16 cellular contexts compared by ENCODE assay signal in genomic region chr10:13853854-13854253, GRCh38.
DNase-seq lines count a peak whose midpoint lies in the region; ATAC-seq, FAIRE-seq and TF ChIP-seq lines count a peak whose summit lies in the region.
"Had no signal": no experiment of that assay in that cellular context is flagged by ENCODE, and none has a peak within 500 bp of the region (broad histone marks: within the 10 kb centered on the region; RNA-seq: fewer than 3 reads in every experiment).

No MANE protein-coding gene starts in this region.

- H3K79me2 ChIP-seq in astrocyte (ENCODE audit: insufficient read depth, low read length): peaks cover 76% of the 10 kb centered on the region

- peak overlapping the region; percentile 50 for H3K4me3 Mint-ChIP-seq in astrocyte (ENCODE audit: unreplicated experiment)
- H3K4me3 Mint-ChIP-seq in effector memory CD8-positive, alpha-beta T cell: no peak overlapping the region
- H3K4me3 Mint-ChIP-seq: mesothelial cell of epicardium, type B pancreatic cell had no signal

- H3K27me3 ChIP-seq in astrocyte (ENCODE audit: insufficient read depth, low read length) (no peaks in the 10 kb centered on the region), left ventricle myocardium inferior (ENCODE audit: low read depth) (no peaks in the 10 kb centered on the region), skeletal muscle tissue (ENCODE audit: control insufficient read depth in 3 of 3, insufficient read depth in 3 of 3, low read length in 3 of 3) (no peaks in the 10 kb centered on the region)
- H3K27me3 ChIP-seq: SJSA1 had no signal

- H3K27ac Mint-ChIP-seq in astrocyte (ENCODE audit: unreplicated experiment): peak overlapping the region; percentile 59
- H3K27ac Mint-ChIP-seq in effector memory CD8-positive, alpha-beta T cell: no peak overlapping the region
- H3K27ac Mint-ChIP-seq: mesothelial cell of epicardium, type B pancreatic cell had no signal

- peak overlapping the region; percentile 32 for H3K9ac ChIP-seq in astrocyte (ENCODE audit: low read length)
- no peak overlapping the region for H3K9ac ChIP-seq in skeletal muscle tissue (ENCODE audit: low read depth in 1 of 3, low read length in 3 of 3)

- peaks cover 14% of the 10 kb centered on the region for H3K4me1 Mint-ChIP-seq in astrocyte (ENCODE audit: low read depth, unreplicated experiment)
- H3K4me1 Mint-ChIP-seq in effector memory CD8-positive, alpha-beta T cell (ENCODE audit: low read depth in 2 of 2): no peaks in the 10 kb centered on the region
- H3K4me1 Mint-ChIP-seq: mesothelial cell of epicardium had no signal

- no peaks in the 10 kb centered on the region for H3K9me3 Mint-ChIP-seq in astrocyte (ENCODE audit: unreplicated experiment)
- H3K9me3 Mint-ChIP-seq in effector memory CD8-positive, alpha-beta T cell: no peaks in the 10 kb centered on the region
- H3K9me3 Mint-ChIP-seq: mesothelial cell of epicardium, type B pancreatic cell had no signal

- H3K4me1 ChIP-seq in astrocyte (ENCODE audit: insufficient read depth, low read length) (peaks cover 25% of the 10 kb centered on the region), left ventricle myocardium inferior (peaks cover 62% of the 10 kb centered on the region), skeletal muscle tissue (ENCODE audit: control insufficient read depth in 3 of 3, insufficient read depth in 3 of 3, low read length in 3 of 3) (peaks cover 0 to 17% (median 9%) of the 10 kb centered on the region in 3 donors)
- H3K4me1 ChIP-seq: HAP-1, SJSA1 had no signal

- H2AFZ ChIP-seq in astrocyte (ENCODE audit: low read depth, low read length): no peak overlapping the region

- peak overlapping the region; percentile 38 for H3K4me2 ChIP-seq in astrocyte (ENCODE audit: low read length)

- FAIRE-seq in astrocyte (lab: Jason Lieb, UNC): no peak

- peak overlapping the region; percentile 71 for H3K27ac ChIP-seq in astrocyte (ENCODE audit: low read depth, low read length)
- H3K27ac ChIP-seq in left ventricle myocardium inferior (replicated peaks): peak overlapping the region; percentile 84
- H3K27ac ChIP-seq in skeletal muscle tissue (ENCODE audit: low read depth, low read length): peak overlapping the region; percentile 30
- H3K27ac ChIP-seq: epithelial cell of prostate, SJSA1 had no signal

- H4K20me1 ChIP-seq in astrocyte (ENCODE audit: insufficient read depth, low read length): peaks cover 5% of the 10 kb centered on the region

- intact Hi-C loops in left ventricle myocardium inferior (cut with micrococcal nuclease): no loop called here

- H3K36me3 Mint-ChIP-seq in astrocyte (ENCODE audit: low read depth, unreplicated experiment): peaks cover 21% of the 10 kb centered on the region
- H3K36me3 Mint-ChIP-seq in effector memory CD8-positive, alpha-beta T cell (ENCODE audit: insufficient read depth): no peaks in the 10 kb centered on the region
- H3K36me3 Mint-ChIP-seq: mesothelial cell of epicardium had no signal

- H3K4me3 ChIP-seq in astrocyte (ENCODE audit: insufficient read depth, low read depth, low read length): no peak overlapping the region
- no peak overlapping the region for H3K4me3 ChIP-seq in left ventricle myocardium inferior
- H3K4me3 ChIP-seq in skeletal muscle tissue (ENCODE audit: low read length in 3 of 3): no peak overlapping the region
- H3K4me3 ChIP-seq: HAP-1, SJSA1 had no signal

- no peaks in the 10 kb centered on the region for H3K9me3 ChIP-seq in astrocyte (ENCODE audit: insufficient read depth, low read depth, low read length)
- no peaks in the 10 kb centered on the region for H3K9me3 ChIP-seq in left ventricle myocardium inferior (replicated peaks)
- H3K9me3 ChIP-seq in skeletal muscle tissue (ENCODE audit: control insufficient read depth in 3 of 3, low read length in 3 of 3): no peaks in the 10 kb centered on the region
- H3K9me3 ChIP-seq: HAP-1, SJSA1 had no signal

- TF ChIP-seq CTCF in astrocyte (IDR thresholded peaks at IDR 0.05; ENCODE audit: insufficient read depth, low read depth, low read length): no peak
- no peak for TF ChIP-seq CTCF in left ventricle myocardium inferior (IDR thresholded peaks at IDR 0.05; ENCODE audit: borderline replicate concordance)

- no peaks in the 10 kb centered on the region for H3K27me3 Mint-ChIP-seq in astrocyte (ENCODE audit: low read depth, unreplicated experiment)
- peaks cover 7 to 42% of the 10 kb centered on the region in 2 donors for H3K27me3 Mint-ChIP-seq in effector memory CD8-positive, alpha-beta T cell
- H3K27me3 Mint-ChIP-seq: type B pancreatic cell had no signal

- peak; percentile 16 for DNase-seq in ELR (ENCODE audit: low read depth)
- peak; percentile 67 for DNase-seq in astrocyte (ENCODE audit: low read depth)
- no peak for DNase-seq in left ventricle myocardium inferior
- no peak for DNase-seq in effector memory CD8-positive, alpha-beta T cell
- no peak for DNase-seq in GF-D8 (lab: John Stamatoyannopoulos, UW)
- no peak for DNase-seq in nucleus accumbens (lab: John Stamatoyannopoulos, UW)
- DNase-seq: activated naive CD4-positive, alpha-beta T cell treated with Interleukin-2 at 50 U/mL for 16 hours; central memory CD4-positive, alpha-beta T cell; NCI-H2107 had no signal

- H3K36me3 ChIP-seq in astrocyte (ENCODE audit: insufficient read depth, low read length): peaks cover 10% of the 10 kb centered on the region
- no peaks in the 10 kb centered on the region for H3K36me3 ChIP-seq in left ventricle myocardium inferior
- H3K36me3 ChIP-seq in skeletal muscle tissue (ENCODE audit: control insufficient read depth in 3 of 3, insufficient read depth in 3 of 3, low read length in 3 of 3): no peaks in the 10 kb centered on the region
- H3K36me3 ChIP-seq: HAP-1, SJSA1 had no signal

- ATAC-seq in effector memory CD8-positive, alpha-beta T cell (replicated peaks): no peak
- no peak for ATAC-seq in HG02588 (IDR thresholded peaks at IDR 0.05; ENCODE audit: unreplicated experiment)

Comparison
In these comparisons a context has a peak if more than half of its experiments do, and no peak if none do; other contexts are left out.
1. DNase-seq: peak in ELR (single experiment) and astrocyte (single experiment); none in left ventricle myocardium inferior (single experiment), effector memory CD8-positive, alpha-beta T cell (0 of 3), GF-D8 (single experiment) and nucleus accumbens (0 of 56).
2. H3K27ac ChIP-seq: peak in every context shown above with its lines; median percentile 84 in left ventricle myocardium inferior; 71 in astrocyte; 30 in skeletal muscle tissue.